ENCODE assay signal across 17 cellular contexts in genomic region chr12:117742721-117743120, GRCh38.
DNase-seq lines count a peak whose midpoint lies in the region; TF ChIP-seq lines count a peak whose summit lies in the region.
"Had no signal": no experiment of that assay in that cellular context is flagged by ENCODE, and none has a peak within 500 bp of the region (broad histone marks: within the 10 kb centered on the region; RNA-seq: fewer than 3 reads in every experiment).

No MANE protein-coding gene starts in this region.

- intact Hi-C loops in left ventricle myocardium inferior (cut with micrococcal nuclease): no loop called here

- DNase-seq in Daoy (ENCODE audit: low read depth): peak; percentile 10
- DNase-seq in ELR (ENCODE audit: low read depth): peak; percentile 4
- peak; percentile 13 for DNase-seq in kidney tubule cell (ENCODE audit: low spot score)
- DNase-seq in COLO668 (lab: John Stamatoyannopoulos, UW; ENCODE audit: unreplicated experiment): no peak
- DNase-seq in left ventricle myocardium inferior: no peak
- no peak for DNase-seq in effector memory CD4-positive, alpha-beta T cell
- DNase-seq: CD4-positive, CD25-positive, alpha-beta regulatory T cell; CD8-positive, alpha-beta T cell; DMS53; DMS79 treated with DMSO at 0.1 percent for 48 hours; EL; GF-D8; GOT3; H7; HCEC 1CT had no signal

- no peak overlapping the region for H3K27ac ChIP-seq in left ventricle myocardium inferior (replicated peaks)
- H3K27ac ChIP-seq in effector memory CD4-positive, alpha-beta T cell (ENCODE audit: insufficient read depth, low read length, poor library complexity, severe bottlenecking): no peak overlapping the region
- H3K27ac ChIP-seq: BLaER1, C4-2B had no signal

- no peak for TF ChIP-seq CTCF in left ventricle myocardium inferior (IDR thresholded peaks at IDR 0.05; ENCODE audit: borderline replicate concordance)

- H3K4me1 ChIP-seq in left ventricle myocardium inferior: no peaks in the 10 kb centered on the region
- H3K4me1 ChIP-seq in effector memory CD4-positive, alpha-beta T cell (ENCODE audit: control insufficient read depth, insufficient read depth, low read length, poor library complexity, severe bottlenecking): no peaks in the 10 kb centered on the region
- H3K4me1 ChIP-seq: BLaER1 had no signal

- H3K27me3 ChIP-seq in left ventricle myocardium inferior (ENCODE audit: low read depth): peaks cover 11% of the 10 kb centered on the region
- H3K27me3 ChIP-seq in effector memory CD4-positive, alpha-beta T cell (replicated peaks; ENCODE audit: control insufficient read depth, insufficient read depth, low read length, poor library complexity, severe bottlenecking): no peaks in the 10 kb centered on the region
- H3K27me3 ChIP-seq: BLaER1 had no signal

- no peak overlapping the region for H3K4me3 ChIP-seq in left ventricle myocardium inferior
- H3K4me3 ChIP-seq in effector memory CD4-positive, alpha-beta T cell (ENCODE audit: insufficient read depth, low read depth, low read length, poor library complexity, severe bottlenecking): no peak overlapping the region
- H3K4me3 ChIP-seq: BLaER1 had no signal

- H3K9me3 ChIP-seq in left ventricle myocardium inferior (replicated peaks): peaks cover 13% of the 10 kb centered on the region
- H3K9me3 ChIP-seq in effector memory CD4-positive, alpha-beta T cell (ENCODE audit: control insufficient read depth, low read length): no peaks in the 10 kb centered on the region

- no peaks in the 10 kb centered on the region for H3K36me3 ChIP-seq in left ventricle myocardium inferior
- no peaks in the 10 kb centered on the region for H3K36me3 ChIP-seq in effector memory CD4-positive, alpha-beta T cell (ENCODE audit: control insufficient read depth, insufficient read depth, low read length)
- H3K36me3 ChIP-seq: BLaER1 had no signal

Comparison
In these comparisons a context has a peak if more than half of its experiments do, and no peak if none do; other contexts are left out.
1. DNase-seq: peak in Daoy (single experiment), ELR (single experiment) and kidney tubule cell (single experiment); none in COLO668 (single experiment), left ventricle myocardium inferior (single experiment) and effector memory CD4-positive, alpha-beta T cell (0 of 3).